8 cellular contexts compared by ENCODE assay signal in genomic region chr3:72310028-72310987, GRCh38.
DNase-seq lines count a peak whose midpoint lies in the region; ATAC-seq lines count a peak whose summit lies in the region.

No MANE protein-coding gene starts in this region.

- peak; percentile 76 for DNase-seq in GDM1 (lab: John Stamatoyannopoulos, UW)
- no peak for DNase-seq in NT2/D1 (ENCODE audit: low read depth, low spot score)
- peak; percentile 11 for DNase-seq in central memory CD4-positive, alpha-beta T cell
- no peak for DNase-seq in putamen (ENCODE audit: low spot score)
- no peak for DNase-seq in activated CD8-positive, alpha-beta memory T cell treated with anti-CD3 and anti-CD28 coated beads, Interleukin-2, amount 50 U/mL, for 4 hours

- H3K36me3 ChIP-seq in NT2/D1 (ENCODE audit: insufficient read depth, insufficient read length, low read length), result no peaks in the 10 kb centered on the region
- no peaks in the 10 kb centered on the region for H3K36me3 ChIP-seq in mucosa of stomach (ENCODE audit: control insufficient read depth, insufficient read depth, low read length)

- peaks cover 3% of the 10 kb centered on the region for H3K27me3 ChIP-seq in NT2/D1 (ENCODE audit: insufficient read depth, insufficient read length)
- no peaks in the 10 kb centered on the region for H3K27me3 ChIP-seq in mucosa of stomach (ENCODE audit: control insufficient read depth, insufficient read depth, low read length)

- H3K4me3 ChIP-seq in NT2/D1 (ENCODE audit: insufficient read length, low read depth) (no peak overlapping the region), mucosa of stomach (ENCODE audit: low read length) (no peak overlapping the region)

- H3K9ac ChIP-seq in NT2/D1 (ENCODE audit: insufficient read length, low read depth) (peak overlapping the region; percentile 16), mucosa of stomach (ENCODE audit: low read length) (peak overlapping the region; percentile 16)

- ATAC-seq in GM19397 (IDR thresholded peaks at IDR 0.05; ENCODE audit: unreplicated experiment), result peak; percentile 97
- peak; percentile 91 for ATAC-seq in HG03378 (IDR thresholded peaks at IDR 0.05; ENCODE audit: unreplicated experiment)

- no peaks in the 10 kb centered on the region for H3K9me3 ChIP-seq in NT2/D1 (ENCODE audit: insufficient read depth, low read length)
- H3K9me3 ChIP-seq in mucosa of stomach (ENCODE audit: control insufficient read depth, low read length), result no peaks in the 10 kb centered on the region

- H3K4me1 ChIP-seq in NT2/D1 (ENCODE audit: insufficient read depth, insufficient read length) (peaks cover 7% of the 10 kb centered on the region), mucosa of stomach (ENCODE audit: control insufficient read depth, insufficient read depth, low read length) (peaks cover 10% of the 10 kb centered on the region)

Comparison
In these comparisons a context has a peak if more than half of its experiments do, and no peak if none do; other contexts are left out.
1. DNase-seq: peak in GDM1 (single experiment) and central memory CD4-positive, alpha-beta T cell (single experiment); none in NT2/D1 (single experiment), putamen (single experiment) and activated CD8-positive, alpha-beta memory T cell treated with anti-CD3 and anti-CD28 coated beads, Interleukin-2, amount 50 U/mL, for 4 hours (single experiment).